Comparison of ENCODE assay signal across 8 cellular contexts in genomic region chr1:2226525-2227340, GRCh38. TPM values are rescaled to one million over a fixed set of nuclear protein-coding genes. Genes with fewer than 3 reads are reported as not detected.
DNase-seq lines count a peak whose midpoint lies in the region; ATAC-seq and TF ChIP-seq lines count a peak whose summit lies in the region.

No MANE protein-coding gene starts in this region.

- peak overlapping the region; percentile 96 for H3K4me2 ChIP-seq in mesenchymal stem cell (ENCODE audit: low read length, poor library complexity, severe bottlenecking)

- peak overlapping the region; percentile 96 for H3K9ac ChIP-seq in mesenchymal stem cell (ENCODE audit: low read length)

- ATAC-seq in HG03442 (IDR thresholded peaks at IDR 0.05; ENCODE audit: unreplicated experiment) (peak; percentile 0), HG03469 (IDR thresholded peaks at IDR 0.05; ENCODE audit: unreplicated experiment) (no peak)

- TF ChIP-seq CTCF in Calu3 (IDR thresholded peaks at IDR 0.05; ENCODE audit: unreplicated experiment): no peak

- H3K27ac Mint-ChIP-seq in Calu3 (ENCODE audit: unreplicated experiment): peak overlapping the region; percentile 47

- H3K4me3 ChIP-seq in mesenchymal stem cell (ENCODE audit: insufficient read depth in 1 of 2, low read depth in 1 of 2, low read length in 2 of 2) (peak overlapping the region; percentile 80 to 81), urinary bladder (ENCODE audit: low read depth, low read length) (peak overlapping the region; percentile 75)

- peaks cover 5% of the 10 kb centered on the region for H3K4me1 Mint-ChIP-seq in Calu3 (ENCODE audit: low read depth, unreplicated experiment)

- H2BK12ac ChIP-seq in mesenchymal stem cell (ENCODE audit: low read length in 2 of 2): peak overlapping the region; percentile 49 to 92

- H3K27ac ChIP-seq in caudate nucleus (ENCODE audit: low read depth, low read length) (peak overlapping the region; percentile 97), mesenchymal stem cell (ENCODE audit: low read length, poor library complexity, severe bottlenecking) (no peak overlapping the region), urinary bladder (ENCODE audit: low read depth) (peak overlapping the region; percentile 99)

- H3K4ac ChIP-seq in mesenchymal stem cell (ENCODE audit: low read depth in 1 of 2, low read length in 2 of 2): peak overlapping the region; percentile 100

- H3K27me3 ChIP-seq in mesenchymal stem cell (ENCODE audit: control insufficient read depth in 1 of 2, insufficient read depth in 1 of 2, low read length in 2 of 2): no peaks in the 10 kb centered on the region

- peak overlapping the region; percentile 78 to 100 for H3K14ac ChIP-seq in mesenchymal stem cell (ENCODE audit: low read length in 2 of 2)

- H3K36me3 ChIP-seq in mesenchymal stem cell (ENCODE audit: control insufficient read depth in 1 of 2, insufficient read depth in 2 of 2, low read depth in 1 of 2, low read length in 2 of 2) (peaks cover 0 to 17% of the 10 kb centered on the region in 2 experiments), urinary bladder (ENCODE audit: insufficient read depth) (no peaks in the 10 kb centered on the region)

- peak overlapping the region; percentile 99 to 100 for H3K18ac ChIP-seq in mesenchymal stem cell (ENCODE audit: low read depth in 1 of 2, low read length in 2 of 2)

- H3K36me3 Mint-ChIP-seq in Calu3 (ENCODE audit: insufficient read depth, unreplicated experiment): peaks cover 47% of the 10 kb centered on the region

- peak overlapping the region; percentile 80 for H2AFZ ChIP-seq in mesenchymal stem cell (ENCODE audit: low read depth, low read length)

- CTCF ChIA-PET in Calu3 (lab: Charles Lee): interaction anchor here (0.6 kb wide), 1 partner anchor 29 kb away, joined by 3 read pairs; no protein-coding TSS in a partner anchor

- peak overlapping the region; percentile 59 for H3K4me3 Mint-ChIP-seq in Calu3 (ENCODE audit: low read depth, unreplicated experiment)

- H2AK5ac ChIP-seq in mesenchymal stem cell (ENCODE audit: low read length, severe bottlenecking): peak overlapping the region; percentile 36

- peak overlapping the region; percentile 99 for H4K8ac ChIP-seq in mesenchymal stem cell (ENCODE audit: low read length)

- DNase-seq in Calu3 (no peak), caudate nucleus (lab: John Stamatoyannopoulos, UW) (no peak), mesenchymal stem cell (no peak), DMS153 treated with DMSO at 0.1 percent for 48 hours (lab: John Stamatoyannopoulos, UW; ENCODE audit: unreplicated experiment) (no peak), NOMO-1 (lab: John Stamatoyannopoulos, UW; ENCODE audit: unreplicated experiment in 2 of 2) (no peak)

- H3K9me3 ChIP-seq in mesenchymal stem cell (ENCODE audit: control insufficient read depth, low read length): no peaks in the 10 kb centered on the region

- intact Hi-C loops in Calu3 (cut with micrococcal nuclease; ENCODE audit: unreplicated experiment): no loop called here

- BruUV-seq in Calu3 (replicated peaks; lab: Mats Ljungman, UMichigan): no TSS peak

- peaks cover 22% of the 10 kb centered on the region for H3K4me1 ChIP-seq in mesenchymal stem cell (ENCODE audit: control insufficient read depth, insufficient read depth, low read depth, low read length)
- H3K4me1 ChIP-seq in urinary bladder (ENCODE audit: insufficient read depth): peaks cover under 1% of the 10 kb centered on the region

- peak overlapping the region in 1 of 2 experiments; percentile 86 for H3K23ac ChIP-seq in mesenchymal stem cell (ENCODE audit: low read length in 2 of 2)

- H3K9me3 Mint-ChIP-seq in Calu3 (ENCODE audit: low read depth, unreplicated experiment): no peaks in the 10 kb centered on the region

- no peaks in the 10 kb centered on the region for H3K27me3 Mint-ChIP-seq in Calu3 (ENCODE audit: unreplicated experiment)

- 25% methylated on average over 36 of the region's 72 CpGs for whole genome bisulfite sequencing in mesenchymal stem cell
- whole genome bisulfite sequencing in urinary bladder: 16% methylated on average over 72 of the region's 72 CpGs

- peak overlapping the region; percentile 100 for H4K91ac ChIP-seq in mesenchymal stem cell (ENCODE audit: low read length)

- peak overlapping the region; percentile 97 for H2BK15ac ChIP-seq in mesenchymal stem cell (ENCODE audit: low read depth, poor library complexity, severe bottlenecking)

- peak overlapping the region; percentile 100 for H2BK120ac ChIP-seq in mesenchymal stem cell (ENCODE audit: low read depth, low read length)

- no peak overlapping the region for H2BK5ac ChIP-seq in mesenchymal stem cell (ENCODE audit: low read depth, low read length, poor library complexity, severe bottlenecking)

- H3K79me1 ChIP-seq in mesenchymal stem cell (replicated peaks; ENCODE audit: low read length, poor library complexity, severe bottlenecking): peaks cover 6% of the 10 kb centered on the region

RNA-seq across cellular contexts. Expression of gene SKI, which starts 1.4 kb away (rescaled TPM):
- total RNA-seq in Calu3 (2022): 32.8 and 33.8 TPM in 2 replicates
- polyA plus RNA-seq in mesenchymal stem cell (2013, experiment 1 of 2): 43.3 TPM
- 44.2 TPM for polyA plus RNA-seq in mesenchymal stem cell (2013, experiment 2 of 2)
- total RNA-seq in urinary bladder: 27.8 TPM
- polyA plus RNA-seq in urinary bladder: 60.5 TPM

RNA-seq across cellular contexts. Expression of gene FAAP20, which starts 32.2 kb away (rescaled TPM):
- total RNA-seq in Calu3 (2022): 36.3 and 42.9 TPM in 2 replicates
- 84.5 TPM for polyA plus RNA-seq in mesenchymal stem cell (2013, experiment 1 of 2)
- 86.1 TPM for polyA plus RNA-seq in mesenchymal stem cell (2013, experiment 2 of 2)
- total RNA-seq in urinary bladder: 14.6 TPM
- 96.4 TPM for polyA plus RNA-seq in urinary bladder
